9 cellular contexts compared by ENCODE assay signal in genomic region chr15:72796210-72796514, GRCh38. TPM values are rescaled to one million over a fixed set of nuclear protein-coding genes. Genes with fewer than 3 reads are reported as not detected.
A peak's percentile ranks its signal among the peaks of the same experiment; 100 is the strongest.
DNase-seq lines count a peak whose midpoint lies in the region; ATAC-seq, FAIRE-seq and TF ChIP-seq lines count a peak whose summit lies in the region.
"Had no signal": no experiment of that assay in that cellular context is flagged by ENCODE, and none has a peak within 500 bp of the region (broad histone marks: within the 10 kb centered on the region; RNA-seq: fewer than 3 reads in every experiment).

No MANE protein-coding gene starts in this region.

- TF ChIP-seq EP300 in A549 (IDR thresholded peaks at IDR 0.05) (no peak), tibial nerve (IDR thresholded peaks at IDR 0.05) (no peak)

- ATAC-seq in A549 (peak in 1 of 2 experiments; percentile 66; a peak in 2 of 6 replicates), HCT116 (no peak), memory B cell (ENCODE audit: low read depth) (no peak), GM19455 (IDR thresholded peaks at IDR 0.05; ENCODE audit: unreplicated experiment) (no peak)

- H3K9ac ChIP-seq in HCT116 (ENCODE audit: low read length), result no peak overlapping the region

- DNase-seq in A549 (ENCODE audit: low read depth in 1 of 2, low spot score in 1 of 2) (peak in 1 of 2 experiments; percentile 36), HCT116 (ENCODE audit: low read depth, low spot score) (no peak), amniotic epithelial cell (ENCODE audit: low read depth) (peak; percentile 20), memory B cell (ENCODE audit: low spot score in 2 of 2) (no peak), NCI-H2081 treated with DMSO at 0.1 percent for 48 hours (lab: John Stamatoyannopoulos, UW) (no peak), GF-D8 (lab: John Stamatoyannopoulos, UW) (no peak), tibial nerve (ENCODE audit: low spot score in 2 of 2) (no peak)
- DNase-seq: NCI-H446 treated with DMSO at 0.1 percent for 48 hours had no signal

- H3K27ac Mint-ChIP-seq in memory B cell, result no peak overlapping the region

- POLR2A ChIA-PET in A549 (lab: Yijun Ruan, JAX), result interaction anchor here (0.6 kb wide), 1 partner anchor 285 kb away, joined by 3 read pairs; no protein-coding TSS in a partner anchor
- POLR2A ChIA-PET in HCT116 (lab: Charles Lee), result no interaction called here

- H3K27me3 ChIP-seq in HCT116 (ENCODE audit: insufficient read depth, low read length) (peaks cover 6% of the 10 kb centered on the region; the same call in 1 of the 2 replicates), tibial nerve (no peaks in the 10 kb centered on the region)

- H3K4me2 ChIP-seq in A549, result peak overlapping the region; percentile 91
- peak overlapping the region; percentile 94 for H3K4me2 ChIP-seq in HCT116 (ENCODE audit: low read length)

- no TSS peak for BruUV-seq in HCT116 (replicated peaks; lab: Mats Ljungman, UMichigan)

- H3K27ac ChIP-seq in A549 (peak overlapping the region; percentile 80 to 87), HCT116 (ENCODE audit: low read depth, low read length) (no peak overlapping the region), tibial nerve (no peak overlapping the region)

- TF ChIP-seq CTCF in A549 (IDR thresholded peaks at IDR 0.05) (no peak), HCT116 (IDR thresholded peaks at IDR 0.05 in 2 of 3, conservative IDR thresholded peaks at IDR 0.05 in 1 of 3; ENCODE audit: borderline replicate concordance in 1 of 3, insufficient read depth in 1 of 3, low read depth in 2 of 3, low read length in 2 of 3) (no peak), tibial nerve (IDR thresholded peaks at IDR 0.05) (no peak)

- 52% methylated on average over 7 of the region's 7 CpGs for WGBS in A549 (ENCODE audit: missing lambda C conversion rate)
- WGBS in tibial nerve, 2 donors, result 78 to 79% methylated on average over 7 of the region's 7 CpGs

- RAD21 ChIA-PET in HCT116 (lab: Charles Lee; ENCODE audit: low non-redundant PET in 1 of 2, low total read pairs in 2 of 2, uncharacterized antibody in 2 of 2, unreplicated experiment in 2 of 2), result interaction anchor here in 1 of 2 experiments (1.1 kb wide), 1 partner anchor 286 kb away, joined by 3 read pairs; no protein-coding TSS in a partner anchor

- peaks cover 12% of the 10 kb centered on the region; the same call in 1 of the 3 replicates for H3K4me1 ChIP-seq in A549
- H3K4me1 ChIP-seq in HCT116 (ENCODE audit: control insufficient read depth in 1 of 2, insufficient read depth in 2 of 2, low read length in 2 of 2), result peaks cover 0 to 10% of the 10 kb centered on the region in 2 experiments; a peak in 1 of 4 replicates
- H3K4me1 ChIP-seq in tibial nerve, result peaks cover 0 to 15% (median 0%) of the 10 kb centered on the region in 4 donors

- H3K79me2 ChIP-seq in HCT116 (ENCODE audit: insufficient read depth, low read length), result no peaks in the 10 kb centered on the region

- no peaks in the 10 kb centered on the region for H3K9me2 ChIP-seq in HCT116 (ENCODE audit: insufficient read depth)

- peaks cover 6% of the 10 kb centered on the region for H3K4me1 Mint-ChIP-seq in memory B cell

- H2AFZ ChIP-seq in HCT116 (ENCODE audit: low read depth, low read length, poor library complexity, severe bottlenecking), result no peak overlapping the region

- TF ChIP-seq POLR2A in A549 (IDR thresholded peaks at IDR 0.05; ENCODE audit: low read length) (no peak), HCT116 (IDR thresholded peaks at IDR 0.05; ENCODE audit: borderline replicate concordance, extremely low read depth, insufficient read depth, insufficient read length) (no peak), tibial nerve (IDR thresholded peaks at IDR 0.05) (no peak)

- H3K4me3 ChIP-seq in A549 (peak overlapping the region; percentile 73), HCT116 (replicated peaks in 1 of 2; ENCODE audit: low read depth in 1 of 2, low read length in 2 of 2) (peak overlapping the region in 1 of 2 experiments; percentile 64; a peak in 2 of 4 replicates), tibial nerve (peak overlapping the region in 1 of 4 donors; percentile 52)

- H3K9me3 Mint-ChIP-seq in memory B cell, result no peaks in the 10 kb centered on the region

- peaks cover 13% of the 10 kb centered on the region for H3K27me3 Mint-ChIP-seq in memory B cell

- no peak; a peak in 1 of 5 replicates for TF ChIP-seq RAD21 in A549 (conservative IDR thresholded peaks at IDR 0.05 in 1 of 2, IDR thresholded peaks at IDR 0.05 in 1 of 2)
- TF ChIP-seq RAD21 in HCT116 (IDR thresholded peaks at IDR 0.05; ENCODE audit: low read depth), result no peak

- no peaks in the 10 kb centered on the region for H3K36me3 ChIP-seq in HCT116 (ENCODE audit: control insufficient read depth in 1 of 2, insufficient read depth in 2 of 2, low read length in 2 of 2)
- H3K36me3 ChIP-seq in tibial nerve, result no peaks in the 10 kb centered on the region

- no peaks in the 10 kb centered on the region for H3K36me3 Mint-ChIP-seq in memory B cell

- no peaks in the 10 kb centered on the region for H4K20me1 ChIP-seq in HCT116 (ENCODE audit: insufficient read depth)

- FAIRE-seq in A549 (lab: Jason Lieb, UNC), result no peak

- CTCF ChIA-PET in A549 (lab: Yijun Ruan, JAX) (interaction anchor here (0.6 to 4.8 kb wide), 21 partner anchors 8 to 477 kb away, joined by 3 to 53 read pairs (median 4); no protein-coding TSS in a partner anchor), HCT116 (lab: Charles Lee) (no interaction called here)

- H3K9me3 ChIP-seq in A549 (no peaks in the 10 kb centered on the region), HCT116 (ENCODE audit: control insufficient read depth in 1 of 2, insufficient read depth in 1 of 2, low read depth in 1 of 2, low read length in 2 of 2) (no peaks in the 10 kb centered on the region), tibial nerve (no peaks in the 10 kb centered on the region)

- peak overlapping the region; percentile 87 for H3K4me3 Mint-ChIP-seq in memory B cell

- intact Hi-C loops in HCT116 (cut with micrococcal nuclease), result no loop called here

TF ChIP-seq in A549, 52 proteins besides CTCF, POLR2A, EP300 and RAD21:
- TF ChIP-seq MAFK (IDR thresholded peaks at IDR 0.05; ENCODE audit: partially characterized antibody), result peak; percentile 78
- TF ChIP-seq EHMT2 (IDR thresholded peaks at IDR 0.05; ENCODE audit: low read depth), result no peak
- no peak for TF ChIP-seq CEBPB (IDR thresholded peaks at IDR 0.05)

TF ChIP-seq in HCT116, 20 proteins besides CTCF, POLR2A, EP300 and RAD21:
- TF ChIP-seq YY1 (IDR thresholded peaks at IDR 0.05; ENCODE audit: extremely low read depth, insufficient replicate concordance, low read depth, low read length) (no peak), CBX3 (IDR thresholded peaks at IDR 0.05; ENCODE audit: low read depth) (no peak), CEBPB (IDR thresholded peaks at IDR 0.05; ENCODE audit: low read depth) (no peak), MAX (IDR thresholded peaks at IDR 0.05) (no peak), EZH2phosphoT487 (IDR thresholded peaks at IDR 0.05; ENCODE audit: borderline replicate concordance) (no peak), TCF7L2 (IDR thresholded peaks at IDR 0.05; ENCODE audit: borderline replicate concordance, extremely low read depth, insufficient read depth, insufficient read length) (no peak), POLR2AphosphoS5 (IDR thresholded peaks at IDR 0.05; ENCODE audit: low read depth, low read length) (no peak), SP1 (IDR thresholded peaks at IDR 0.05; ENCODE audit: low read depth) (no peak)

RNA-seq across cellular contexts. Expression of gene ADPGK, which starts 12.6 kb away (rescaled TPM):
- polyA plus RNA-seq in A549 (2011; rRNA removed), result 94.6 and 98.3 TPM in 2 replicates
- polyA plus RNA-seq in A549 (2012; cell fraction: cytosol; rRNA removed), result 69.9 and 81.4 TPM in 2 replicates
- 157 and 158 TPM in 2 replicates for polyA plus RNA-seq in A549 (2012; cell fraction: nucleus; rRNA removed)
- 56.6 to 62.5 TPM (median 60.3 TPM) in 3 replicates for polyA plus RNA-seq in A549 (2017; fragmentation: RNase III; extraction: RNeasy Plus Mini Kit Qiagen cat#74134 plus additional on column Dnase treatment)
- polyA minus RNA-seq in A549 (2011; rRNA and poly(A)+ RNA removed), result 56.4 and 61.7 TPM in 2 replicates
- total RNA-seq in HCT116 (2021; ENCODE audit: unreplicated experiment), result 41.5 TPM
- polyA plus RNA-seq in HCT116 (2012), result 19.6 and 26.5 TPM in 2 replicates
- total RNA-seq in tibial nerve, result 10 to 100 TPM; 49.6 to 82.2 (median 62.2) TPM

Comparison
In these comparisons a context has a peak if more than half of its experiments do, and no peak if none do; other contexts are left out.
1. H3K27ac ChIP-seq: peak in A549 (2 of 2); none in HCT116 (single experiment) and tibial nerve (0 of 4).